Comparison of ENCODE assay signal across 1 cellular context in the genomic region with DNA sequence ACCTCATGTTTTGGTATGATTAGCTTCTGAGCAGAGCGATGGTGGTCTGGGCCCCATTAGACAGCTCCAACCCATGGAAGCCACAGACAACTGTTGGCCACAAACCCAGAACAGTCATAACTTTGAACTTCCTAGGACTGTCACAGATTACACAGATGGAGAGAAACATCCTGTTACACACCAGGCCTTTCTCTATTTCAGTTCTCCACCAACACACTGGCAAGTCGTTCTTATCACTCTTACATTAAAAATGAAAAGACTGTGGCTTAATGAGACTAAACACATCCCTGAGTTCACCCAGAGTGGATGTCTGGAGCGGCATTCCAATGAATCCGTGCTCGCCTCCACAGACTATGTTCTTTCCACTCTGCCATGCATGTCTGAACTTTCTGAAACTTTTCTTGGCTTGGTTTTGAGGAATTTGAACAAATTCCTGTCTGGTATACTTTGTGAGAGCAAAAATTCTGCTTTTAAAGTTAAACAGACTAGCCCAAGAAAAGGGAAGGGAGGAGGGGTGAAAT.
TF ChIP-seq lines count a peak whose summit lies in the region.

No MANE protein-coding gene starts in this region.

TF ChIP-seq in IMR-90, 13 proteins besides CTCF, POLR2A, EP300 and RAD21:
- TF ChIP-seq CEBPB (IDR thresholded peaks at IDR 0.05; ENCODE audit: low read depth, low read length) (peak; percentile 48; the same call in 1 of the 2 replicates), CHD1 (IDR thresholded peaks at IDR 0.05; ENCODE audit: low read depth, low read length) (no peak), FOS (IDR thresholded peaks at IDR 0.05; ENCODE audit: low read depth, low read length) (peak; percentile 38; the same call in 1 of the 2 replicates)
TF ChIP-seq in IMR-90: peak in this region for 2.
